8 cellular contexts compared by ENCODE assay signal in the genomic region with DNA sequence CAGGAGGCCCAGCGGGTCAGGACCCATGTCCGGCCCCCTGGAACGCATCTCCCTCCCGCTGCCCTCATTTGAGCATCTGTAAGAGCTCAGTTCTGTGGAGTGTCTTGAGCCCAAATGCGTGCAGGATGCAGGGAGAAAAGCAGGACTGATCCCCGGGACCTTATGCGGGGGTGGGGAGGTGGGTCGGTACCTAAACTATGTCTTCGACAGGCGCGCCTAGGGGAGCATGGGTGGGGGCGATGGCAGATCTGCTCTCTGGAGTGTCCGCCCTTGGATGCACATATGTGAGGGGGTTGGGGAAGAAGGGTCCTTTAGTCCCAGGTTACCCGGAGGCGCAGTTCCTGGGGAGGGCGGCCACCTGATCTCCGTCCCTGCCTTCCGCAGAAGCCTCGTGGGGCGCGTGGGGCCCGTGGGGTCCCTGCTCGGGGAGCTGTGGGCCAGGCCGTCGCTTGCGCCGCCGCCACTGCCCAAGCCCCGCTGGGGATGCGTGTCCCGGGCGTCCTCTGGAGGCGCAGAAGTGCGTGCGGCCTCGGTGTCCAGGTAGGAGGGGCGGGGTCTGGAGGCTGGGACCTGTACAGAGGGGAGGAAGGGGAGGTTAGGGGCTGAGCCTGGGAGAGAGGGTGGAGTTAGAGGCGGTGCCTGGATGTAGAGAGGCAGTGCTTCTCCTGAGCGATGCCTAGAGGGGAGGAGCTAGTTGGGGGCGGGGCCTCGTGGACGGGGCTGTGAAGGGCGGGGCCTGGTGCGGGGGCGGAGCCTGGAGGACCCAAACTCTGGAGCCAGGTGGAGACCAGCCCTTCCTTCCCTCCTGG. TPM values are rescaled to one million over a fixed set of nuclear protein-coding genes. Genes with fewer than 3 reads are reported as not detected.
A peak's percentile ranks its signal among the peaks of the same experiment; 100 is the strongest.
DNase-seq lines count a peak whose midpoint lies in the region; ATAC-seq and TF ChIP-seq lines count a peak whose summit lies in the region.

No MANE protein-coding gene starts in this region.

- DNase-seq in ELR (ENCODE audit: low read depth) (peak; percentile 60), epithelial cell of esophagus (ENCODE audit: low read depth) (peak; percentile 80), psoas muscle (peak in 1 of 2 donors; percentile 48), epidermal melanocyte (ENCODE audit: insufficient read length, low spot score) (no peak)
- peak; percentile 90 for DNase-seq in activated CD8-positive, alpha-beta T cell treated with anti-CD3 and anti-CD28 coated beads for 36 hours

- H3K9me3 ChIP-seq in psoas muscle: no peaks in the 10 kb centered on the region

- 3 to 4% (median 3%) methylated on average over 35 to 45 of the region's 45 CpGs for WGBS in psoas muscle, 3 donors

- TF ChIP-seq RAD21 in Ishikawa (IDR thresholded peaks at IDR 0.05; ENCODE audit: low read depth): peak; percentile 8; the same call in 1 of the 2 replicates

- no peak overlapping the region for H3K27ac ChIP-seq in psoas muscle

- H3K4me3 ChIP-seq in epithelial cell of esophagus (ENCODE audit: low read length) (peak overlapping the region; percentile 26), psoas muscle (peak overlapping the region; percentile 28)

- H3K4me3 Mint-ChIP-seq in activated CD8-positive, alpha-beta T cell treated with anti-CD3 and anti-CD28 coated beads for 36 hours: peak overlapping the region; percentile 69

- peaks cover 0 to 69% (median 44%) of the 10 kb centered on the region in 3 donors for H3K27me3 ChIP-seq in psoas muscle (ENCODE audit: insufficient read depth in 3 of 3, low read length in 2 of 3)

- no peaks in the 10 kb centered on the region for H3K36me3 ChIP-seq in psoas muscle (ENCODE audit: insufficient read depth in 1 of 2, low read depth in 1 of 2)

- peaks cover 30% of the 10 kb centered on the region for H3K4me1 Mint-ChIP-seq in activated CD8-positive, alpha-beta T cell treated with anti-CD3 and anti-CD28 coated beads for 36 hours (ENCODE audit: low read depth)

- ATAC-seq in activated CD8-positive, alpha-beta T cell treated with anti-CD3 and anti-CD28 coated beads for 36 hours: peak; percentile 90
- ATAC-seq in psoas muscle (peak in 3 of 4 donors; percentile 34 to 47 (median 38)), GM19452 (IDR thresholded peaks at IDR 0.05; ENCODE audit: unreplicated experiment) (no peak), GM21576 (IDR thresholded peaks at IDR 0.05; ENCODE audit: unreplicated experiment) (no peak)

- H3K36me3 Mint-ChIP-seq in activated CD8-positive, alpha-beta T cell treated with anti-CD3 and anti-CD28 coated beads for 36 hours (ENCODE audit: low read depth): no peaks in the 10 kb centered on the region

- H3K27ac Mint-ChIP-seq in activated CD8-positive, alpha-beta T cell treated with anti-CD3 and anti-CD28 coated beads for 36 hours: peak overlapping the region; percentile 59

- peaks cover 6% of the 10 kb centered on the region for H3K27me3 Mint-ChIP-seq in activated CD8-positive, alpha-beta T cell treated with anti-CD3 and anti-CD28 coated beads for 36 hours

- CTCF ChIA-PET in activated CD8-positive, alpha-beta T cell treated with anti-CD3 and anti-CD28 coated beads for 36 hours (lab: Charles Lee): interaction anchor here (0.8 to 2.0 kb wide), 4 partner anchors 9 to 15 kb away, joined by 3 to 22 read pairs (median 7); no protein-coding TSS in a partner anchor

- POLR2A ChIA-PET in activated CD8-positive, alpha-beta T cell treated with anti-CD3 and anti-CD28 coated beads for 36 hours (lab: Charles Lee): interaction anchor here (0.9 to 1.4 kb wide), 4 partner anchors 9 to 103 kb away, joined by 3 to 6 read pairs (median 4); partner anchors contain the start of genes GMIP, NDUFA13, TSSK6 and YJEFN3

- TF ChIP-seq EP300 in Ishikawa (IDR thresholded peaks at IDR 0.05; ENCODE audit: borderline replicate concordance): no peak

- no peaks in the 10 kb centered on the region for H3K9me3 Mint-ChIP-seq in activated CD8-positive, alpha-beta T cell treated with anti-CD3 and anti-CD28 coated beads for 36 hours

- intact Hi-C loops in activated CD8-positive, alpha-beta T cell treated with anti-CD3 and anti-CD28 coated beads for 36 hours (cut with micrococcal nuclease): no loop called here
- intact Hi-C loops in psoas muscle (cut with DNase I): no loop called here

- peaks cover 12% of the 10 kb centered on the region for H3K4me1 ChIP-seq in psoas muscle

- no peak for TF ChIP-seq CTCF in activated CD8-positive, alpha-beta T cell treated with anti-CD3 and anti-CD28 coated beads for 36 hours (IDR thresholded peaks at IDR 0.05)
- TF ChIP-seq CTCF in epithelial cell of esophagus (IDR thresholded peaks at IDR 0.05; ENCODE audit: insufficient read depth, low read depth, low read length, missing control alignments) (no peak), psoas muscle (IDR thresholded peaks at IDR 0.05) (no peak)

TF ChIP-seq in Ishikawa, 13 proteins besides CTCF, POLR2A, EP300 and RAD21:
- TF ChIP-seq EGR1 (IDR thresholded peaks at IDR 0.05) (peak; percentile 18; the same call in 1 of the 2 replicates), MAX (IDR thresholded peaks at IDR 0.05) (0 out of 2 replicates have a peak, but pooled peaks have one; percentile 44), CEBPB (IDR thresholded peaks at IDR 0.05) (no peak), FOXM1 (IDR thresholded peaks at IDR 0.05; ENCODE audit: borderline replicate concordance, low read depth) (no peak), YY1 (IDR thresholded peaks at IDR 0.05; ENCODE audit: low read depth) (no peak), ZBTB7A (IDR thresholded peaks at IDR 0.05; ENCODE audit: low read depth) (peak; percentile 40; the same call in 1 of the 2 replicates), TAF1 (IDR thresholded peaks at IDR 0.05; ENCODE audit: low read depth) (no peak)

RNA-seq across cellular contexts. Expression of gene CILP2, which starts 2.8 kb away (rescaled TPM):
- total RNA-seq in activated CD8-positive, alpha-beta T cell treated with anti-CD3 and anti-CD28 coated beads for 36 hours: under 1 TPM; 0.31 to 0.32 TPM
- not detected for total RNA-seq in psoas muscle
- under 1 TPM in 1 of 3 donors, not detected in 2; 0.03 TPM for polyA plus RNA-seq in psoas muscle

RNA-seq across cellular contexts. Expression of gene YJEFN3, which starts 12.2 kb away (rescaled TPM):
- 1 to 10 TPM; 7.4 to 8.1 TPM for total RNA-seq in activated CD8-positive, alpha-beta T cell treated with anti-CD3 and anti-CD28 coated beads for 36 hours
- 1 to 10 TPM; 1.1 to 2.4 (median 1.3) TPM for total RNA-seq in psoas muscle
- 1 to 10 TPM in 2 of 3 donors, under 1 TPM in 1; 1.00 to 2.9 (median 1.4) TPM for polyA plus RNA-seq in psoas muscle

RNA-seq across cellular contexts. Expression of gene NDUFA13, which starts 24.9 kb away (rescaled TPM):
- 100 to 1,000 TPM; 298 to 310 TPM for total RNA-seq in activated CD8-positive, alpha-beta T cell treated with anti-CD3 and anti-CD28 coated beads for 36 hours
- 100 to 1,000 TPM; 438 to 648 (median 574) TPM for total RNA-seq in psoas muscle
- polyA plus RNA-seq in psoas muscle: 100 to 1,000 TPM; 274 to 597 (median 487) TPM

RNA-seq across cellular contexts. Expression of gene TSSK6, which starts 25.6 kb away (rescaled TPM):
- 1 to 10 TPM; 3.4 to 4.9 TPM for total RNA-seq in activated CD8-positive, alpha-beta T cell treated with anti-CD3 and anti-CD28 coated beads for 36 hours
- total RNA-seq in psoas muscle: 1 to 10 TPM in 1 of 4 donors, under 1 TPM in 2, not detected in 1; 0.50 to 1.9 (median 0.62) TPM
- 1 to 10 TPM in 2 of 3 donors, under 1 TPM in 1; 0.37 to 3.2 (median 1.4) TPM for polyA plus RNA-seq in psoas muscle

Comparison
In these comparisons a context has a peak if more than half of its experiments do, and no peak if none do; other contexts are left out.
1. ATAC-seq: peak in activated CD8-positive, alpha-beta T cell treated with anti-CD3 and anti-CD28 coated beads for 36 hours (single experiment) and psoas muscle (3 of 4); none in GM19452 (single experiment) and GM21576 (single experiment).